8 cellular contexts compared by ENCODE assay signal in the genomic region with DNA sequence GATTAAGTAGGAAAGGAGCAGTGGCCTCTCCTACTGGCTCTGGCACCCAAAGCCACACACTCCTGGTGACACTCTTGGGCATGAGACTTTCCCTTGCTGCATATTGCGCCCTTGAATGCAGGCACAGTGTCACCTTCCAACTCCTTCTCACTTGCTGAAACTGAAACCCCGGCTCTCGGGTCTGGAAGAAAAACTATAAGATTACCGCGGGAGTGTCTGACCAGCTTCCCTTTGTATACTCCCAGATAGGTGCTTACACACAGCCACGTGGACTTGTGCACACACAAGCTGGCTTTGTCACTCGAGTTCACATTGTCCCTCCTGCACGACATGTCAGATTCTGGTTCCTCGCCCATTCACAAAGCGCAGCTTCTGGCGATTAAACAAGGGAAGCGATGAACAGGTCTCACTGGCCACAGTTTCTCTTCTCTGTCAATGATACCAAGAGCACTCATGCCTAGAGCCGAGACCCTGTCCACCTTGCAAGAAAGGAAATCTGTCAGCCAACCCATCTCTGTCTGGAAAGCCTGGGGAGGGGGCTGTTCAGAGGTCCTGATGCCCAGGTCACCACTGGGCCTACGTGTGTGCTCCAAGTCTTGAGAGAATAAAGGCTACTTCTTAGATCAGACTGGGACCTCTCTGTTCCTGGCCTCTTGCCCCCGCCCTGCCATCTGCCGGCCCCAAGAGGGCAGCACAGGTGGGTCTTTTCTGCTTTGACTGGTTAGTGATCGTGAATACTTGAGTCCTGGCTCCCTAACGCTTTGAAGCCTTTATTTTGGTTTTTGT.
DNase-seq lines count a peak whose midpoint lies in the region; ATAC-seq and TF ChIP-seq lines count a peak whose summit lies in the region.

No MANE protein-coding gene starts in this region.

- POLR2A ChIA-PET in activated CD4-positive, alpha-beta T cell treated with anti-CD3 and anti-CD28 coated beads for 36 hours (lab: Charles Lee), result no interaction called here

- peak; percentile 84 to 93 for TF ChIP-seq CTCF in GM23338 (conservative IDR thresholded peaks at IDR 0.05; ENCODE audit: low read depth in 2 of 2)
- peak; percentile 57 to 74 (median 68) for TF ChIP-seq CTCF in nephron (IDR thresholded peaks at IDR 0.05; ENCODE audit: unreplicated experiment in 3 of 3)
- no peak for TF ChIP-seq CTCF in vagina (IDR thresholded peaks at IDR 0.05)

- H2AFZ ChIP-seq in GM23338, result no peak overlapping the region

- no peaks in the 10 kb centered on the region for H3K9me2 ChIP-seq in GM23338 (ENCODE audit: insufficient read depth)

- peaks cover 5% of the 10 kb centered on the region; the same call in 1 of the 2 replicates for H3K4me1 ChIP-seq in GM23338 (ENCODE audit: insufficient read depth)
- no peaks in the 10 kb centered on the region for H3K4me1 ChIP-seq in vagina

- peak; percentile 50 for DNase-seq in AG20443 (ENCODE audit: low spot score)
- peak; percentile 85 for DNase-seq in GM23338 (ENCODE audit: low spot score)
- peak; percentile 46 for DNase-seq in NCI-H345 treated with DMSO at 0.1 percent for 48 hours (lab: John Stamatoyannopoulos, UW; ENCODE audit: unreplicated experiment)
- DNase-seq in activated CD4-positive, alpha-beta T cell treated with anti-CD3 and anti-CD28 coated beads for 36 hours, result peak; percentile 78
- peak; percentile 27 for DNase-seq in effector CD4-positive, alpha-beta T cell
- no peak for DNase-seq in vagina (ENCODE audit: extremely low spot score in 2 of 2)

- H3K27ac ChIP-seq in GM23338 (ENCODE audit: low read depth) (no peak overlapping the region), vagina (no peak overlapping the region)

- H3K27me3 ChIP-seq in GM23338 (ENCODE audit: insufficient read depth) (peaks cover 28% of the 10 kb centered on the region), vagina (peaks cover 4% of the 10 kb centered on the region)

- H3K27ac Mint-ChIP-seq in GM23338, result no peak overlapping the region
- no peak overlapping the region for H3K27ac Mint-ChIP-seq in activated CD4-positive, alpha-beta T cell treated with anti-CD3 and anti-CD28 coated beads for 36 hours
- no peak overlapping the region for H3K27ac Mint-ChIP-seq in nephron

- ATAC-seq in GM23338 (peak; percentile 74), HG03442 (IDR thresholded peaks at IDR 0.05; ENCODE audit: unreplicated experiment) (no peak)
- peak; percentile 92 for ATAC-seq in activated CD4-positive, alpha-beta T cell treated with anti-CD3 and anti-CD28 coated beads for 36 hours

- H3K9me3 Mint-ChIP-seq in GM23338 (no peaks in the 10 kb centered on the region), nephron (no peaks in the 10 kb centered on the region)
- H3K9me3 Mint-ChIP-seq in activated CD4-positive, alpha-beta T cell treated with anti-CD3 and anti-CD28 coated beads for 36 hours (ENCODE audit: low read depth), result no peaks in the 10 kb centered on the region

- H3K27me3 Mint-ChIP-seq in GM23338 (ENCODE audit: insufficient read depth, low read depth, poor library complexity), result peaks cover 38% of the 10 kb centered on the region
- peaks cover 28% of the 10 kb centered on the region for H3K27me3 Mint-ChIP-seq in activated CD4-positive, alpha-beta T cell treated with anti-CD3 and anti-CD28 coated beads for 36 hours
- H3K27me3 Mint-ChIP-seq in nephron (ENCODE audit: low read depth), result peaks cover 69% of the 10 kb centered on the region

- intact Hi-C loops in activated CD4-positive, alpha-beta T cell treated with anti-CD3 and anti-CD28 coated beads for 36 hours (cut with DNase I, micrococcal nuclease), result loop anchor here (1.0 to 5.0 kb wide), 6 partner anchors 49 to 341 kb away; no protein-coding TSS in a partner anchor
- intact Hi-C loops in vagina (cut with DNase I), result no loop called here

- no peaks in the 10 kb centered on the region for H3K9me3 ChIP-seq in vagina

- H4K20me1 ChIP-seq in GM23338 (replicated peaks; ENCODE audit: insufficient read depth), result no peaks in the 10 kb centered on the region; the same call in 1 of the 2 replicates

- H3F3A ChIP-seq in GM23338 (replicated peaks; ENCODE audit: low read depth), result no peaks in the 10 kb centered on the region

- H3K4me1 Mint-ChIP-seq in GM23338 (peaks cover 10% of the 10 kb centered on the region), nephron (no peaks in the 10 kb centered on the region)
- H3K4me1 Mint-ChIP-seq in activated CD4-positive, alpha-beta T cell treated with anti-CD3 and anti-CD28 coated beads for 36 hours, result no peaks in the 10 kb centered on the region

- H3K4me3 ChIP-seq in GM23338, result no peak overlapping the region
- no peak overlapping the region for H3K4me3 ChIP-seq in vagina

- TF ChIP-seq POLR2A in vagina (IDR thresholded peaks at IDR 0.05), result no peak

- H3K4me2 ChIP-seq in GM23338, result no peak overlapping the region

- H3K4me3 Mint-ChIP-seq in GM23338 (no peak overlapping the region), nephron (no peak overlapping the region)
- no peak overlapping the region for H3K4me3 Mint-ChIP-seq in activated CD4-positive, alpha-beta T cell treated with anti-CD3 and anti-CD28 coated beads for 36 hours

- no peaks in the 10 kb centered on the region for H3K36me3 Mint-ChIP-seq in GM23338 (ENCODE audit: low read depth)
- no peaks in the 10 kb centered on the region for H3K36me3 Mint-ChIP-seq in activated CD4-positive, alpha-beta T cell treated with anti-CD3 and anti-CD28 coated beads for 36 hours (ENCODE audit: low read depth)
- no peaks in the 10 kb centered on the region for H3K36me3 Mint-ChIP-seq in nephron (ENCODE audit: low read depth)

- CTCF ChIA-PET in activated CD4-positive, alpha-beta T cell treated with anti-CD3 and anti-CD28 coated beads for 36 hours (lab: Charles Lee), result interaction anchor here (0.6 to 2.9 kb wide), 12 partner anchors 8 to 1840 kb away, joined by 3 to 18 read pairs (median 3); no protein-coding TSS in a partner anchor

- H3K79me2 ChIP-seq in GM23338 (replicated peaks; ENCODE audit: insufficient read depth), result no peaks in the 10 kb centered on the region

- no peaks in the 10 kb centered on the region for H3K36me3 ChIP-seq in GM23338 (ENCODE audit: insufficient read depth)
- no peaks in the 10 kb centered on the region for H3K36me3 ChIP-seq in vagina

TF ChIP-seq in GM23338, 12 proteins besides CTCF, POLR2A, EP300 and RAD21 (continues in another document):
- TF ChIP-seq ZNF331 (CRISPR knock-in tag; IDR thresholded peaks at IDR 0.05; ENCODE audit: low read depth), result no peak
- no peak for TF ChIP-seq NANOG (IDR thresholded peaks at IDR 0.05; ENCODE audit: borderline replicate concordance)
- no peak for TF ChIP-seq ZNF114 (CRISPR knock-in tag; IDR thresholded peaks at IDR 0.05)
- no peak for TF ChIP-seq CREB1 (CRISPR knock-in tag; IDR thresholded peaks at IDR 0.05; ENCODE audit: low read depth)
- TF ChIP-seq POLR2AphosphoS5 (IDR thresholded peaks at IDR 0.05; ENCODE audit: low read depth), result no peak
- TF ChIP-seq STAT1 (IDR thresholded peaks at IDR 0.05; ENCODE audit: unreplicated experiment), result no peak
- TF ChIP-seq, protein P1, sequence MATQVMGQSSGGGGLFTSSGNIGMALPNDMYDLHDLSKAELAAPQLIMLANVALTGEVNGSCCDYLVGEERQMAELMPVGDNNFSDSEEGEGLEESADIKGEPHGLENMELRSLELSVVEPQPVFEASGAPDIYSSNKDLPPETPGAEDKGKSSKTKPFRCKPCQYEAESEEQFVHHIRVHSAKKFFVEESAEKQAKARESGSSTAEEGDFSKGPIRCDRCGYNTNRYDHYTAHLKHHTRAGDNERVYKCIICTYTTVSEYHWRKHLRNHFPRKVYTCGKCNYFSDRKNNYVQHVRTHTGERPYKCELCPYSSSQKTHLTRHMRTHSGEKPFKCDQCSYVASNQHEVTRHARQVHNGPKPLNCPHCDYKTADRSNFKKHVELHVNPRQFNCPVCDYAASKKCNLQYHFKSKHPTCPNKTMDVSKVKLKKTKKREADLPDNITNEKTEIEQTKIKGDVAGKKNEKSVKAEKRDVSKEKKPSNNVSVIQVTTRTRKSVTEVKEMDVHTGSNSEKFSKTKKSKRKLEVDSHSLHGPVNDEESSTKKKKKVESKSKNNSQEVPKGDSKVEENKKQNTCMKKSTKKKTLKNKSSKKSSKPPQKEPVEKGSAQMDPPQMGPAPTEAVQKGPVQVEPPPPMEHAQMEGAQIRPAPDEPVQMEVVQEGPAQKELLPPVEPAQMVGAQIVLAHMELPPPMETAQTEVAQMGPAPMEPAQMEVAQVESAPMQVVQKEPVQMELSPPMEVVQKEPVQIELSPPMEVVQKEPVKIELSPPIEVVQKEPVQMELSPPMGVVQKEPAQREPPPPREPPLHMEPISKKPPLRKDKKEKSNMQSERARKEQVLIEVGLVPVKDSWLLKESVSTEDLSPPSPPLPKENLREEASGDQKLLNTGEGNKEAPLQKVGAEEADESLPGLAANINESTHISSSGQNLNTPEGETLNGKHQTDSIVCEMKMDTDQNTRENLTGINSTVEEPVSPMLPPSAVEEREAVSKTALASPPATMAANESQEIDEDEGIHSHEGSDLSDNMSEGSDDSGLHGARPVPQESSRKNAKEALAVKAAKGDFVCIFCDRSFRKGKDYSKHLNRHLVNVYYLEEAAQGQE (IDR thresholded peaks at IDR 0.05; ENCODE audit: unreplicated experiment), result no peak
- TF ChIP-seq, protein P2, sequence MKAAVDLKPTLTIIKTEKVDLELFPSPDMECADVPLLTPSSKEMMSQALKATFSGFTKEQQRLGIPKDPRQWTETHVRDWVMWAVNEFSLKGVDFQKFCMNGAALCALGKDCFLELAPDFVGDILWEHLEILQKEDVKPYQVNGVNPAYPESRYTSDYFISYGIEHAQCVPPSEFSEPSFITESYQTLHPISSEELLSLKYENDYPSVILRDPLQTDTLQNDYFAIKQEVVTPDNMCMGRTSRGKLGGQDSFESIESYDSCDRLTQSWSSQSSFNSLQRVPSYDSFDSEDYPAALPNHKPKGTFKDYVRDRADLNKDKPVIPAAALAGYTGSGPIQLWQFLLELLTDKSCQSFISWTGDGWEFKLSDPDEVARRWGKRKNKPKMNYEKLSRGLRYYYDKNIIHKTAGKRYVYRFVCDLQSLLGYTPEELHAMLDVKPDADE (IDR thresholded peaks at IDR 0.05), result no peak
- no peak for TF ChIP-seq EZH2 (IDR thresholded peaks at IDR 0.05; ENCODE audit: low read depth, unreplicated experiment)
- no peak for TF ChIP-seq JUNB (IDR thresholded peaks at IDR 0.05; ENCODE audit: unreplicated experiment)
- TF ChIP-seq EZH2phosphoT487 (IDR thresholded peaks at IDR 0.05; ENCODE audit: unreplicated experiment), result no peak

Comparison
In these comparisons a context has a peak if more than half of its experiments do, and no peak if none do; other contexts are left out.
1. DNase-seq: peak in AG20443 (single experiment), GM23338 (single experiment), NCI-H345 treated with DMSO at 0.1 percent for 48 hours (single experiment), activated CD4-positive, alpha-beta T cell treated with anti-CD3 and anti-CD28 coated beads for 36 hours (single experiment) and effector CD4-positive, alpha-beta T cell (single experiment); none in vagina (0 of 2).
2. CTCF ChIP-seq: peak in GM23338 (2 of 2) and nephron (3 of 3); none in vagina (0 of 3).